In genomic region chr11:1557904-1558831, GRCh38 we compare ENCODE assay signal across 10 cellular contexts. TPM values are rescaled to one million over a fixed set of nuclear protein-coding genes. Genes with fewer than 3 reads are reported as not detected.
DNase-seq lines count a peak whose midpoint lies in the region; ATAC-seq and TF ChIP-seq lines count a peak whose summit lies in the region.
"Had no signal": no experiment of that assay in that cellular context is flagged by ENCODE, and none has a peak within 500 bp of the region (broad histone marks: within the 10 kb centered on the region; RNA-seq: fewer than 3 reads in every experiment).

No MANE protein-coding gene starts in this region.

- H3K36me3 ChIP-seq in heart left ventricle = peaks cover 0 to 46% (median 32%) of the 10 kb centered on the region in 9 donors
- peaks cover 3% of the 10 kb centered on the region for H3K36me3 ChIP-seq in effector memory CD4-positive, alpha-beta T cell (ENCODE audit: control insufficient read depth, insufficient read depth, low read length)

- intact Hi-C loops in heart left ventricle (cut with DNase I) = loop anchor here in 1 of 10 donors (2.0 kb wide), 1 partner anchor 15 kb away; the partner anchor contains the start of gene DUSP8

- no peaks in the 10 kb centered on the region for H3K27me3 ChIP-seq in heart left ventricle
- H3K27me3 ChIP-seq in effector memory CD4-positive, alpha-beta T cell (replicated peaks; ENCODE audit: control insufficient read depth, insufficient read depth, low read length, poor library complexity, severe bottlenecking) = no peaks in the 10 kb centered on the region

- 28 to 44% (median 40%) methylated on average over 25 to 31 of the region's 31 CpGs for WGBS in heart left ventricle, 4 donors

- H3K27ac ChIP-seq in heart left ventricle = peak overlapping the region; percentile 78 to 99 (median 88)
- no peak overlapping the region for H3K27ac ChIP-seq in effector memory CD4-positive, alpha-beta T cell (ENCODE audit: insufficient read depth, low read length, poor library complexity, severe bottlenecking)
- H3K27ac ChIP-seq: foreskin keratinocyte had no signal

- peaks cover 4 to 60% (median 29%) of the 10 kb centered on the region in 12 donors for H3K4me1 ChIP-seq in heart left ventricle
- H3K4me1 ChIP-seq in effector memory CD4-positive, alpha-beta T cell (ENCODE audit: control insufficient read depth, insufficient read depth, low read length, poor library complexity, severe bottlenecking) = no peaks in the 10 kb centered on the region

- TF ChIP-seq CTCF in heart left ventricle (IDR thresholded peaks at IDR 0.05) (no peak), retinal pigment epithelial cell (conservative IDR thresholded peaks at IDR 0.05; ENCODE audit: low read depth, low read length) (no peak), GM10248 (IDR thresholded peaks at IDR 0.05; ENCODE audit: control extremely low read depth, extremely low read depth, low read depth, missing control alignments) (no peak)

- ATAC-seq in heart left ventricle (peak in 3 of 4 donors; percentile 40 to 56 (median 53)), HG03280 (IDR thresholded peaks at IDR 0.05; ENCODE audit: unreplicated experiment) (no peak)

- DNase-seq in ELR (ENCODE audit: low read depth) (peak; percentile 52), amniotic stem cell (lab: John Stamatoyannopoulos, UW) (peak; percentile 37), heart left ventricle (peak; percentile 62 to 79 (median 76)), retinal pigment epithelial cell (ENCODE audit: low read depth) (peak; percentile 62), GM10248 (ENCODE audit: extremely low spot score) (no peak), DMS79 treated with DMSO at 0.1 percent for 48 hours (lab: John Stamatoyannopoulos, UW) (no peak)
- DNase-seq in effector memory CD4-positive, alpha-beta T cell = no peak

- CTCF ChIA-PET in GM10248 (lab: Yijun Ruan, JAX) = interaction anchor here (1.2 to 1.8 kb wide), 3 partner anchors 11 to 17 kb away, joined by 3 to 9 read pairs (median 6); no protein-coding TSS in a partner anchor

- POLR2A ChIA-PET in GM10248 (lab: Yijun Ruan, JAX) = no interaction called here

- TF ChIP-seq POLR2A in heart left ventricle (IDR thresholded peaks at IDR 0.05) = no peak

- H3K4me3 ChIP-seq in heart left ventricle (no peak overlapping the region), retinal pigment epithelial cell (ENCODE audit: low read length) (no peak overlapping the region)
- H3K4me3 ChIP-seq in effector memory CD4-positive, alpha-beta T cell (ENCODE audit: insufficient read depth, low read depth, low read length, poor library complexity, severe bottlenecking) = no peak overlapping the region

- H3K9me3 ChIP-seq in heart left ventricle = no peaks in the 10 kb centered on the region
- no peaks in the 10 kb centered on the region for H3K9me3 ChIP-seq in effector memory CD4-positive, alpha-beta T cell (ENCODE audit: control insufficient read depth, low read length)

RNA-seq across cellular contexts. Expression of gene DUSP8, which starts 13.9 kb away (rescaled TPM):
- 10 to 100 TPM in 8 of 9 donors, 1 to 10 TPM in 1; 9.8 to 29.9 (median 17.1) TPM for total RNA-seq in heart left ventricle
- 10 to 100 TPM; 10.9 to 12.8 TPM for polyA plus RNA-seq in heart left ventricle

RNA-seq across cellular contexts. Expression of gene KRTAP5-1, which starts 26.9 kb away (rescaled TPM):
- not detected for total RNA-seq in heart left ventricle
- polyA plus RNA-seq in heart left ventricle = not detected
- total RNA-seq: foreskin keratinocyte, T-cell had no signal
- polyA plus RNA-seq: foreskin keratinocyte had no signal

RNA-seq across cellular contexts. Expression of gene KRTAP5-2, which starts 39.9 kb away (rescaled TPM):
- not detected for total RNA-seq in heart left ventricle
- polyA plus RNA-seq in heart left ventricle = not detected
- total RNA-seq: foreskin keratinocyte, T-cell had no signal
- polyA plus RNA-seq: foreskin keratinocyte had no signal

RNA-seq across cellular contexts. Expression of gene KRTAP5-3, which starts 50.1 kb away (rescaled TPM):
- not detected for total RNA-seq in heart left ventricle
- not detected for polyA plus RNA-seq in heart left ventricle
- total RNA-seq: foreskin keratinocyte, T-cell had no signal
- polyA plus RNA-seq: foreskin keratinocyte had no signal

Comparison
In these comparisons a context has a peak if more than half of its experiments do, and no peak if none do; other contexts are left out.
1. DNase-seq: peak in ELR (single experiment), amniotic stem cell (single experiment), heart left ventricle (5 of 5) and retinal pigment epithelial cell (single experiment); none in GM10248 (single experiment), effector memory CD4-positive, alpha-beta T cell (0 of 3) and DMS79 treated with DMSO at 0.1 percent for 48 hours (single experiment).